ENCODE assay signal across 8 cellular contexts in the genomic region with DNA sequence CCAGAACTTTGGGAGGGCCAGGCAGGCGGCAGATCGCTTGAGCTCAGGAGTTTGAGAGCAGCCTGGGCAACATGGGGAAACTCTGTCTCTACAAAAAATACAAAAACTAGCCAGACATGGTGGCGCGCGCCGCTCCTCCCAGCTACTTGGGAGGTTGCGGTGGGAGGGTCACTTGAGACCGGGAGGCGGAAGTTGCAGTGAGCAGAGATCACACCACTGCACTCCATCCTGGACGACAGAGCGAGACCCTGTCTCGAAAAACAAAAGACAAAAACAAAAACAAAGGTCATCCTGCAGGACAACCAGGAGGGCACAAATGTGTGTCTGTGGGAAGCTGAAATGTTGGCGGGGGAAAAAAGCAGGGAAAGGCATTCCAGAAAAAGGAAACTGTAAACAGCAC.
A peak's percentile ranks its signal among the peaks of the same experiment; 100 is the strongest.
DNase-seq lines count a peak whose midpoint lies in the region; ATAC-seq and TF ChIP-seq lines count a peak whose summit lies in the region.

No MANE protein-coding gene starts in this region.

- no peak for ATAC-seq in natural killer cell
- no peak for ATAC-seq in HG03095 (IDR thresholded peaks at IDR 0.05; ENCODE audit: unreplicated experiment)

- POLR2A ChIA-PET in BJ (lab: Charles Lee) = interaction anchor here (0.6 kb wide), 1 partner anchor 523 kb away, joined by 3 read pairs; no protein-coding TSS in a partner anchor

- intact Hi-C loops in natural killer cell (cut with micrococcal nuclease) = no loop called here

- no peak for TF ChIP-seq POLR2A in Peyer's patch (IDR thresholded peaks at IDR 0.05)

- peak overlapping the region; percentile 79 for H3K27ac Mint-ChIP-seq in endodermal cell
- peak overlapping the region; percentile 98 to 99 for H3K27ac Mint-ChIP-seq in natural killer cell

- 70 to 89% methylated on average over 7 to 13 of the region's 13 CpGs for WGBS in endodermal cell (ENCODE audit: insufficient coverage in 1 of 2, insufficient read length in 1 of 2), 2 experiments

- no peaks in the 10 kb centered on the region for H3K9me3 ChIP-seq in Peyer's patch
- no peaks in the 10 kb centered on the region for H3K9me3 ChIP-seq in endodermal cell (ENCODE audit: control insufficient read depth, low read length)

- H3K4me3 Mint-ChIP-seq in endodermal cell = peak overlapping the region; percentile 83
- peak overlapping the region; percentile 64 for H3K4me3 Mint-ChIP-seq in natural killer cell

- CTCF ChIA-PET in BJ (lab: Yijun Ruan, JAX) = no interaction called here

- H3K27me3 Mint-ChIP-seq in endodermal cell (ENCODE audit: insufficient read depth) (no peaks in the 10 kb centered on the region), natural killer cell (ENCODE audit: low read depth in 2 of 2) (no peaks in the 10 kb centered on the region)

- H3K27me3 ChIP-seq in BJ (ENCODE audit: control insufficient read depth, insufficient read depth, low read length) = no peaks in the 10 kb centered on the region
- H3K27me3 ChIP-seq in Peyer's patch = no peaks in the 10 kb centered on the region
- no peaks in the 10 kb centered on the region for H3K27me3 ChIP-seq in endodermal cell (ENCODE audit: control insufficient read depth, insufficient read depth, low read length, poor library complexity, severe bottlenecking)

- H3K4me1 Mint-ChIP-seq in endodermal cell = peaks cover 38% of the 10 kb centered on the region
- H3K4me1 Mint-ChIP-seq in natural killer cell = peaks cover 33 to 34% of the 10 kb centered on the region in 2 donors

- H3K9me3 Mint-ChIP-seq in endodermal cell = no peaks in the 10 kb centered on the region
- no peaks in the 10 kb centered on the region for H3K9me3 Mint-ChIP-seq in natural killer cell

- H3K36me3 Mint-ChIP-seq in endodermal cell (ENCODE audit: low read depth) = no peaks in the 10 kb centered on the region
- H3K36me3 Mint-ChIP-seq in natural killer cell = no peaks in the 10 kb centered on the region

- peak overlapping the region in 3 of 4 donors; percentile 97 to 99 (median 97) for H3K27ac ChIP-seq in Peyer's patch
- peak overlapping the region; percentile 100 for H3K27ac ChIP-seq in endodermal cell (ENCODE audit: low read depth, low read length)

- H3K4me1 ChIP-seq in Peyer's patch (peaks cover 0 to 28% (median 0%) of the 10 kb centered on the region in 4 donors), endodermal cell (ENCODE audit: control insufficient read depth, insufficient read depth, low read length) (no peaks in the 10 kb centered on the region)

- TF ChIP-seq CTCF in BJ (IDR thresholded peaks at IDR 0.05; ENCODE audit: insufficient read depth, low read depth, low read length) (no peak), Peyer's patch (IDR thresholded peaks at IDR 0.05) (no peak), endodermal cell (conservative IDR thresholded peaks at IDR 0.05) (no peak), natural killer cell (IDR thresholded peaks at IDR 0.05) (no peak)

- H3K4me3 ChIP-seq in BJ (ENCODE audit: low read depth, low read length) (0 out of 2 replicates have a peak overlapping the region, but pooled peaks have one; percentile 5), Peyer's patch (peak overlapping the region in 1 of 4 donors; percentile 68), endodermal cell (ENCODE audit: low read length) (peak overlapping the region; percentile 82)

- H3K36me3 ChIP-seq in BJ (ENCODE audit: control insufficient read depth, insufficient read depth, low read length) = no peaks in the 10 kb centered on the region
- no peaks in the 10 kb centered on the region for H3K36me3 ChIP-seq in Peyer's patch
- H3K36me3 ChIP-seq in endodermal cell (ENCODE audit: control insufficient read depth, insufficient read depth, low read length) = no peaks in the 10 kb centered on the region

- H3K9ac ChIP-seq in endodermal cell (ENCODE audit: extremely low read depth, low read length, poor library complexity, severe bottlenecking) = peak overlapping the region; percentile 99

- DNase-seq in BJ (ENCODE audit: low read depth) (no peak), Peyer's patch (no peak), endodermal cell (peak; percentile 71), natural killer cell (no peak), NCI-H1930 (lab: John Stamatoyannopoulos, UW) (no peak), inferior parietal cortex (ENCODE audit: extremely low spot score) (no peak), NCI-H2196 (lab: John Stamatoyannopoulos, UW; ENCODE audit: unreplicated experiment) (no peak)
